ENCODE assay signal across 8 cellular contexts in genomic region chr1:16032388-16033100, GRCh38. TPM values are rescaled to one million over a fixed set of nuclear protein-coding genes. Genes with fewer than 3 reads are reported as not detected.
DNase-seq lines count a peak whose midpoint lies in the region; ATAC-seq lines count a peak whose summit lies in the region.

No MANE protein-coding gene starts in this region.

- ATAC-seq in HG02938 (IDR thresholded peaks at IDR 0.05; ENCODE audit: unreplicated experiment) (peak; percentile 77), esophagus mucosa (peak; percentile 79), GM18511 (IDR thresholded peaks at IDR 0.05; ENCODE audit: unreplicated experiment) (no peak)

- DNase-seq in ELR (ENCODE audit: low read depth) (peak; percentile 91), NCI-H774 (lab: John Stamatoyannopoulos, UW) (peak; percentile 34), myocyte (ENCODE audit: low read depth) (peak; percentile 86), stromal cell of bone marrow (ENCODE audit: low read depth) (peak; percentile 56)
- peak; percentile 80 for DNase-seq in activated CD8-positive, alpha-beta memory T cell treated with anti-CD3 and anti-CD28 coated beads for 24 hours

RNA-seq across cellular contexts. Expression of gene CLCNKA, which starts 10.7 kb away (rescaled TPM):
- total RNA-seq in esophagus mucosa = 0.08 TPM
- 0.05 TPM in 1 of 2 replicates, not detected in the other for total RNA-seq in myocyte
- 0.06 TPM for polyA plus RNA-seq in myocyte (2012)

RNA-seq across cellular contexts. Expression of gene CLCNKB, which starts 11.0 kb away (rescaled TPM):
- total RNA-seq in esophagus mucosa (not detected), myocyte (not detected in 2 replicates)
- 0.18 TPM for polyA plus RNA-seq in myocyte (2012)

RNA-seq across cellular contexts. Expression of gene HSPB7, which starts 14.7 kb away (rescaled TPM):
- total RNA-seq in esophagus mucosa (1.6 TPM), myocyte (38.7 and 94.0 TPM in 2 replicates)
- polyA plus RNA-seq in myocyte (2012) = 95.5 TPM

RNA-seq across cellular contexts. Expression of gene SRARP, which starts 28.5 kb away (rescaled TPM):
- total RNA-seq in esophagus mucosa (not detected), myocyte (not detected in 2 replicates)
- not detected for polyA plus RNA-seq in myocyte (2012)

RNA-seq across cellular contexts. Expression of gene FAM131C, which starts 40.9 kb away (rescaled TPM):
- 0.80 TPM for total RNA-seq in esophagus mucosa
- not detected in 2 replicates for total RNA-seq in myocyte
- 0.30 TPM for polyA plus RNA-seq in myocyte (2012)

Comparison
In these comparisons a context has a peak if more than half of its experiments do, and no peak if none do; other contexts are left out.
1. DNase-seq: peak in every context shown above with its lines; median percentile 91 in ELR; 86 in myocyte; 80 in activated CD8-positive, alpha-beta memory T cell treated with anti-CD3 and anti-CD28 coated beads for 24 hours; 56 in stromal cell of bone marrow; 34 in NCI-H774.
2. RNA of gene HSPB7, which starts 14.7 kb away (total RNA-seq): 38.7 to 94.0 TPM in myocyte; 1.6 TPM in esophagus mucosa (single experiment); every median in the first group is over 10 times any median in the second.